In the genomic region with DNA sequence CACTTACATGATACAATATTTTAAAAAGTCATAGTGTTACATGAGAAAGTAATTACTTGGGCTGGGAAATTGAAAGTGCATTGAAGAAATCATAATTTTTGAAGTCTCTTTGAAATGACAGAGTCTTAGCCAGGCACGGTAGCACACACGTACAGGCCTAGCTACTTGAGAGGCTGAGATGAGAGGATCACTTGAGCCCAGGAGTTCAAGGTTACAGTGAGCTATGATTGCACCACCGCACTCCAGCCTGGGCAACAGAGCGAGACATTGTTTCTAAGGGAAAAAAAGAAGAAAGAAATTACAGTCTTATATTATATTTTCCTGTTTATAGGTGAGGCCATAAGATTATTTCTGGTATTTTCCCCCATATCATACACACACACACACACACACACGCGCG, we compare ENCODE assay signal across 23 cellular contexts.
"Had no signal": no experiment of that assay in that cellular context is flagged by ENCODE, and none has a peak within 500 bp of the region (broad histone marks: within the 10 kb centered on the region; RNA-seq: fewer than 3 reads in every experiment).

No MANE protein-coding gene starts in this region.

- DNase-seq: IMR-90, Kasumi-1, KG1, MM.1S, MV-4-11, NCI-H1048, NCI-H1105, NCI-H1417, NCI-H1436 treated with DMSO at 0.1 percent for 48 hours, NCI-H1694, NCI-H187 treated with DMSO at 0.1 percent for 48 hours, NCI-H2029 treated with DMSO at 0.1 percent for 48 hours, NCI-H2171 treated with DMSO at 0.1 percent for 48 hours, NCI-H345, NCI-H446 treated with DMSO at 0.1 percent for 48 hours, NCI-H510A treated with DMSO at 0.1 percent for 48 hours, NCI-H526, PC-3, SHP77, SK-N-SH, SW 1271 had no signal

- ATAC-seq: Panc1, PC-3 had no signal

- H3K9me3 ChIP-seq: SK-N-SH had no signal

- H3K27ac ChIP-seq: RWPE1 had no signal

- H3K4me2 ChIP-seq: SK-N-SH had no signal

- H3K9ac ChIP-seq: SK-N-SH had no signal
